Comparison of ENCODE assay signal across 19 cellular contexts in genomic region chr2:83068706-83069105, GRCh38.
A peak's percentile ranks its signal among the peaks of the same experiment; 100 is the strongest.
DNase-seq lines count a peak whose midpoint lies in the region; TF ChIP-seq lines count a peak whose summit lies in the region.
"Had no signal": no experiment of that assay in that cellular context is flagged by ENCODE, and none has a peak within 500 bp of the region (broad histone marks: within the 10 kb centered on the region; RNA-seq: fewer than 3 reads in every experiment).

No MANE protein-coding gene starts in this region.

- no peak for DNase-seq in Caco-2
- peak; percentile 13 for DNase-seq in NCI-H226
- DNase-seq in choroid plexus epithelial cell (ENCODE audit: low read depth), result peak; percentile 90
- DNase-seq in SW480 (ENCODE audit: low spot score), result no peak
- DNase-seq in coronary artery (ENCODE audit: low spot score), result no peak
- no peak for DNase-seq in DMS 273 (lab: John Stamatoyannopoulos, UW; ENCODE audit: unreplicated experiment)
- DNase-seq: CD8-positive, alpha-beta memory T cell; GDM1; GM23248; NCI-H1105; NCI-H1694; NCI-H510A; NCI-H748 treated with DMSO at 0.1 percent for 48 hours; SHP77; SK-N-SH had no signal

- no peak overlapping the region for H3K4me3 Mint-ChIP-seq in Caco-2 (ENCODE audit: unreplicated experiment)
- H3K4me3 Mint-ChIP-seq: CD8-positive, alpha-beta memory T cell had no signal

- H3K27ac ChIP-seq in mucosa of rectum (ENCODE audit: low read depth in 2 of 2, low read length in 2 of 2) (peak overlapping the region; percentile 10 to 40), coronary artery (no peak overlapping the region)
- H3K27ac ChIP-seq: BLaER1 treated with 17β-estradiol and CSF1 and Interleukin-3, amounts not matched to agents 10 nM and 100 nM; GM23248 had no signal

- H3K4me1 Mint-ChIP-seq in Caco-2 (ENCODE audit: low read depth, unreplicated experiment), result peaks cover 16% of the 10 kb centered on the region
- H3K4me1 Mint-ChIP-seq: CD8-positive, alpha-beta memory T cell had no signal

- no peak overlapping the region for H3K4me3 ChIP-seq in Caco-2 (ENCODE audit: low read depth, low read length)
- H3K4me3 ChIP-seq in choroid plexus epithelial cell (ENCODE audit: low read depth, low read length), result no peak overlapping the region
- no peak overlapping the region for H3K4me3 ChIP-seq in mucosa of rectum (ENCODE audit: low read length in 2 of 2)
- H3K4me3 ChIP-seq in coronary artery, result no peak overlapping the region
- H3K4me3 ChIP-seq: BLaER1 treated with 17β-estradiol and CSF1 and Interleukin-3, amounts not matched to agents 10 nM and 100 nM; GM23248; HAP-1; K562 had no signal

- H3K27me3 ChIP-seq in Caco-2 (replicated peaks; ENCODE audit: control insufficient read depth, insufficient read depth, low read length), result no peaks in the 10 kb centered on the region
- no peaks in the 10 kb centered on the region for H3K27me3 ChIP-seq in mucosa of rectum (ENCODE audit: control insufficient read depth in 2 of 2, insufficient read depth in 2 of 2, low read length in 2 of 2)
- H3K27me3 ChIP-seq: BLaER1 treated with 17β-estradiol and CSF1 and Interleukin-3, amounts not matched to agents 10 nM and 100 nM had no signal

- peaks cover 46% of the 10 kb centered on the region for H3K4me1 ChIP-seq in Caco-2
- H3K4me1 ChIP-seq in mucosa of rectum (ENCODE audit: control insufficient read depth in 2 of 2, insufficient read depth in 2 of 2, low read length in 2 of 2), result peaks cover 4 to 15% of the 10 kb centered on the region in 2 donors
- H3K4me1 ChIP-seq: BLaER1 treated with 17β-estradiol and CSF1 and Interleukin-3, amounts not matched to agents 10 nM and 100 nM had no signal

- peak overlapping the region; percentile 0 for H3K27ac Mint-ChIP-seq in Caco-2 (ENCODE audit: unreplicated experiment)
- H3K27ac Mint-ChIP-seq: CD8-positive, alpha-beta memory T cell had no signal

- no peaks in the 10 kb centered on the region for H3K27me3 Mint-ChIP-seq in Caco-2 (ENCODE audit: insufficient read depth, unreplicated experiment)

- POLR2A ChIA-PET in Caco-2 (lab: Charles Lee), result no interaction called here

- peaks cover 6% of the 10 kb centered on the region for H3K36me3 Mint-ChIP-seq in Caco-2 (ENCODE audit: insufficient read depth, unreplicated experiment)
- H3K36me3 Mint-ChIP-seq: CD8-positive, alpha-beta memory T cell had no signal

- CTCF ChIA-PET in Caco-2 (lab: Charles Lee), result no interaction called here

- intact Hi-C loops in Caco-2 (cut with micrococcal nuclease; ENCODE audit: unreplicated experiment), result no loop called here

- H3K36me3 ChIP-seq in Caco-2 (ENCODE audit: control insufficient read depth, insufficient read depth, low read length), result no peaks in the 10 kb centered on the region
- no peaks in the 10 kb centered on the region for H3K36me3 ChIP-seq in mucosa of rectum (ENCODE audit: control insufficient read depth in 2 of 2, insufficient read depth in 2 of 2, low read length in 2 of 2)
- H3K36me3 ChIP-seq: BLaER1 treated with 17β-estradiol and CSF1 and Interleukin-3, amounts not matched to agents 10 nM and 100 nM; HAP-1 had no signal

- no TSS peak for BruUV-seq in Caco-2 (replicated peaks; lab: Mats Ljungman, UMichigan)

- no peak overlapping the region for H3K9ac ChIP-seq in mucosa of rectum (ENCODE audit: low read depth in 1 of 2, low read length in 2 of 2)
- H3K9ac ChIP-seq: BLaER1 treated with 17β-estradiol and CSF1 and Interleukin-3, amounts not matched to agents 10 nM and 100 nM; GM23248; SK-N-SH had no signal

- TF ChIP-seq CTCF in Caco-2 (IDR thresholded peaks at IDR 0.05; ENCODE audit: insufficient read depth in 1 of 2, low read depth in 1 of 2, low read length in 1 of 2, severe bottlenecking in 1 of 2, unreplicated experiment in 1 of 2) (no peak), choroid plexus epithelial cell (conservative IDR thresholded peaks at IDR 0.05; ENCODE audit: low read depth, low read length) (no peak), coronary artery (IDR thresholded peaks at IDR 0.05) (no peak)

- H3K9me3 Mint-ChIP-seq in Caco-2 (ENCODE audit: unreplicated experiment), result no peaks in the 10 kb centered on the region

- H3K9me3 ChIP-seq in Caco-2 (0 out of 2 replicates have a peak, but pooled peaks cover 3% of the 10 kb centered on the region), mucosa of rectum (ENCODE audit: control insufficient read depth in 2 of 2, low read length in 2 of 2) (no peaks in the 10 kb centered on the region)
- H3K9me3 ChIP-seq: BLaER1 treated with 17β-estradiol and CSF1 and Interleukin-3, amounts not matched to agents 10 nM and 100 nM; HAP-1 had no signal

Comparison
In these comparisons a context has a peak if more than half of its experiments do, and no peak if none do; other contexts are left out.
1. DNase-seq: peak in NCI-H226 (single experiment) and choroid plexus epithelial cell (single experiment); none in Caco-2 (0 of 2), SW480 (single experiment), coronary artery (single experiment) and DMS 273 (single experiment).
2. H3K27ac ChIP-seq: peak in mucosa of rectum (2 of 2); none in coronary artery (0 of 2).